In the genomic region with DNA sequence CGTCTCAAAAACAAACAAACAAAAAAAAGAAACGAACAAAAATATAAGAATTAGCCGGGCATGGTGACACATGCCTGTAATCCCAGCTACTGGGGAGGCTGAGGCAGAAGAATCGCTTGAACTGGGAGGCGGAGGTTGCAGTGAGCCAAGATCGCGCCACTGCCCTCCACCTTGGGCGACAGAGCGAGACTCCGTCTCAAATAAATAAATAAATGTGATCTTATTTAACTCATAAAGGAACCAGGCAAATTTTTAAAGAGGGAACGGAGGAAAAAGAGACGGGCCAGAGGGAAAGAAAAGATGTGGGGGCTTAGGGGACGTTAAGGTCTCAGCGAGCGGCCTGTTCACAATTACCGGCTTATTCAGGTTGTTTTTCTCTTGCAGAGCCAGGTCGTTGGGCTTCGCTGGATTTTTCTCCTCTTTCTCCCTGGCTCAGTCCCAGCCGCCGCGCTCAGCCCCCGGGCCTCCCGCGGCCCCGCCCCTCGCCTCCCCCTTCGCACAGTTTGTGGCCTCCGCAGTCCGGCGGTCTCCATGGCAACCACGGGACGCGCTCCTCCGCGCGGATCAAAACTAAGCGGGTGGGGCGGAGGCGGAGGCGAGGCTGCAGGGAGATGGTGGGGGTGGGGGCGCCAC, we compare ENCODE assay signal across 9 cellular contexts. TPM values are rescaled to one million over a fixed set of nuclear protein-coding genes. Genes with fewer than 3 reads are reported as not detected.
A peak's percentile ranks its signal among the peaks of the same experiment; 100 is the strongest.
DNase-seq lines count a peak whose midpoint lies in the region; ATAC-seq and TF ChIP-seq lines count a peak whose summit lies in the region.
"Had no signal": no experiment of that assay in that cellular context is flagged by ENCODE, and none has a peak within 500 bp of the region (broad histone marks: within the 10 kb centered on the region; RNA-seq: fewer than 3 reads in every experiment).

No MANE protein-coding gene starts in this region.

- no peak overlapping the region for H2BK12ac ChIP-seq in neuronal stem cell (ENCODE audit: low read length)

- H3K36me3 ChIP-seq in ES-I3 (ENCODE audit: insufficient read depth, low read length), result no peaks in the 10 kb centered on the region
- no peaks in the 10 kb centered on the region for H3K36me3 ChIP-seq in gastroesophageal sphincter
- peaks cover 0 to 11% of the 10 kb centered on the region in 2 donors for H3K36me3 ChIP-seq in neuronal stem cell (replicated peaks in 1 of 2; ENCODE audit: control insufficient read depth in 2 of 2, insufficient read depth in 2 of 2, low read length in 2 of 2)

- no peaks in the 10 kb centered on the region for H3K9me3 ChIP-seq in ES-I3 (ENCODE audit: control insufficient read depth, insufficient read depth, low read length)
- H3K9me3 ChIP-seq in gastroesophageal sphincter, result no peaks in the 10 kb centered on the region
- peaks cover 2 to 3% of the 10 kb centered on the region in 2 donors for H3K9me3 ChIP-seq in neuronal stem cell (replicated peaks in 1 of 2; ENCODE audit: control insufficient read depth in 2 of 2, insufficient read depth in 1 of 2, low read depth in 1 of 2, low read length in 2 of 2)

- no peak overlapping the region for H2BK120ac ChIP-seq in neuronal stem cell (ENCODE audit: low read depth, low read length)

- H3K4me3 ChIP-seq in gastroesophageal sphincter (peak overlapping the region; percentile 6 to 42), neuronal stem cell (ENCODE audit: low read length in 2 of 2) (peak overlapping the region in 1 of 2 donors; percentile 47)

- TF ChIP-seq POLR2A in gastroesophageal sphincter (IDR thresholded peaks at IDR 0.05), result no peak

- TF ChIP-seq CTCF in VCaP (conservative IDR thresholded peaks at IDR 0.05) (no peak), gastroesophageal sphincter (IDR thresholded peaks at IDR 0.05) (no peak)

- no peak overlapping the region for H2AK5ac ChIP-seq in neuronal stem cell (ENCODE audit: low read depth, low read length)

- H3K27ac ChIP-seq in VCaP (peak overlapping the region; percentile 53), gastroesophageal sphincter (peak overlapping the region in 3 of 4 donors; percentile 32 to 62 (median 49)), neuronal stem cell (replicated peaks; ENCODE audit: low read length) (peak overlapping the region; percentile 96)

- H3K27me3 ChIP-seq in gastroesophageal sphincter (peaks cover 55% of the 10 kb centered on the region), neuronal stem cell (ENCODE audit: control insufficient read depth in 3 of 3, insufficient read depth in 3 of 3, low read depth in 1 of 3, low read length in 3 of 3) (peaks cover 0 to 19% (median 5%) of the 10 kb centered on the region in 3 experiments)

- no peak overlapping the region for H3K14ac ChIP-seq in neuronal stem cell (ENCODE audit: low read length)

- TF ChIP-seq EP300 in gastroesophageal sphincter (IDR thresholded peaks at IDR 0.05), result no peak

- ATAC-seq in gastroesophageal sphincter, result peak; percentile 75
- no peak for ATAC-seq in HG02870 (IDR thresholded peaks at IDR 0.05; ENCODE audit: unreplicated experiment)
- no peak for ATAC-seq in HG03354 (IDR thresholded peaks at IDR 0.05; ENCODE audit: poor library complexity, severe bottlenecking, unreplicated experiment)

- H4K8ac ChIP-seq in neuronal stem cell (ENCODE audit: low read depth, low read length), result no peak overlapping the region

- H3K4ac ChIP-seq in neuronal stem cell (ENCODE audit: low read length), result no peak overlapping the region

- peak overlapping the region; percentile 92 for H2AFZ ChIP-seq in neuronal stem cell (ENCODE audit: low read length)

- no peak overlapping the region for H3K18ac ChIP-seq in neuronal stem cell (ENCODE audit: low read length)

- H2BK5ac ChIP-seq in neuronal stem cell (ENCODE audit: low read length), result no peak overlapping the region

- H3K79me1 ChIP-seq in neuronal stem cell (ENCODE audit: low read depth, low read length), result peaks cover 5% of the 10 kb centered on the region

- WGBS in gastroesophageal sphincter (ENCODE audit: low coverage in 1 of 2), 2 donors, result 8 to 9% methylated on average over 10 to 24 of the region's 41 CpGs
- WGBS in neuronal stem cell (ENCODE audit: extremely low coverage in 2 of 2, insufficient read length in 2 of 2, insufficient replicate concordance in 1 of 2), 2 donors, result no CpG with 5 or more reads among the region's 41 CpGs

- DNase-seq in NCI-H1436 treated with DMSO at 0.1 percent for 48 hours (lab: John Stamatoyannopoulos, UW) (peak; percentile 19), neuronal stem cell (ENCODE audit: low spot score) (peak; percentile 95)
- no peak for DNase-seq in effector CD8-positive, alpha-beta T cell (lab: John Stamatoyannopoulos, UW)

- H3K9ac ChIP-seq in ES-I3 (ENCODE audit: low read depth, low read length) (peak overlapping the region; percentile 60), neuronal stem cell (ENCODE audit: low read depth, low read length, poor library complexity) (no peak overlapping the region)

- H3K4me1 ChIP-seq in ES-I3 (ENCODE audit: insufficient read depth, low read length) (peaks cover 3% of the 10 kb centered on the region; the same call in 1 of the 2 replicates), gastroesophageal sphincter (peaks cover 0 to 46% (median 15%) of the 10 kb centered on the region in 3 donors), neuronal stem cell (ENCODE audit: control insufficient read depth in 2 of 2, insufficient read depth in 1 of 2, low read depth in 1 of 2, low read length in 2 of 2) (peaks cover 11 to 14% of the 10 kb centered on the region in 2 donors)

- H2BK15ac ChIP-seq in neuronal stem cell (ENCODE audit: low read length), result no peak overlapping the region

- H3K4me2 ChIP-seq in neuronal stem cell (ENCODE audit: insufficient read depth, low read length, poor library complexity, severe bottlenecking), result peak overlapping the region; percentile 63

- H4K91ac ChIP-seq in neuronal stem cell (ENCODE audit: low read depth, low read length, poor library complexity), result no peak overlapping the region

- H3K23ac ChIP-seq in neuronal stem cell (ENCODE audit: low read depth, low read length, poor library complexity), result no peak overlapping the region

RNA-seq across cellular contexts. Expression of gene CCDC8, which starts 2.8 kb away (rescaled TPM):
- 10 to 100 TPM in 1 of 4 donors, 1 to 10 TPM in 3; 4.3 to 10.1 (median 7.6) TPM for total RNA-seq in gastroesophageal sphincter
- polyA plus RNA-seq in neuronal stem cell (2013, experiment 1 of 2), result 7.0 TPM
- polyA plus RNA-seq in neuronal stem cell (2013, experiment 2 of 2), result 7.6 TPM
- total RNA-seq: T-helper 1 cell treated with Interleukin-12 subunit alpha and Interleukin-12 subunit beta and Interleukin-4 antibody, amounts not matched to agents 30 ng/mL and 1 ng/mL, for 36 hours had no signal

RNA-seq across cellular contexts. Expression of gene PNMA8C, which starts 12.5 kb away (rescaled TPM):
- total RNA-seq in gastroesophageal sphincter, result under 1 TPM in 3 of 4 donors, not detected in 1; 0.12 to 0.39 (median 0.27) TPM
- 0.52 TPM for polyA plus RNA-seq in neuronal stem cell (2013, experiment 1 of 2)
- polyA plus RNA-seq in neuronal stem cell (2013, experiment 2 of 2), result 0.47 TPM
- total RNA-seq: T-helper 1 cell treated with Interleukin-12 subunit alpha and Interleukin-12 subunit beta and Interleukin-4 antibody, amounts not matched to agents 30 ng/mL and 1 ng/mL, for 36 hours had no signal

RNA-seq across cellular contexts. Expression of gene PNMA8A, which starts 55.2 kb away (rescaled TPM):
- 1 to 10 TPM; 1.6 to 5.4 (median 4.0) TPM for total RNA-seq in gastroesophageal sphincter
- 41.6 TPM for polyA plus RNA-seq in neuronal stem cell (2013, experiment 1 of 2)
- 41.3 TPM for polyA plus RNA-seq in neuronal stem cell (2013, experiment 2 of 2)
- total RNA-seq: T-helper 1 cell treated with Interleukin-12 subunit alpha and Interleukin-12 subunit beta and Interleukin-4 antibody, amounts not matched to agents 30 ng/mL and 1 ng/mL, for 36 hours had no signal
